1 cellular context compared by ENCODE assay signal in the genomic region with DNA sequence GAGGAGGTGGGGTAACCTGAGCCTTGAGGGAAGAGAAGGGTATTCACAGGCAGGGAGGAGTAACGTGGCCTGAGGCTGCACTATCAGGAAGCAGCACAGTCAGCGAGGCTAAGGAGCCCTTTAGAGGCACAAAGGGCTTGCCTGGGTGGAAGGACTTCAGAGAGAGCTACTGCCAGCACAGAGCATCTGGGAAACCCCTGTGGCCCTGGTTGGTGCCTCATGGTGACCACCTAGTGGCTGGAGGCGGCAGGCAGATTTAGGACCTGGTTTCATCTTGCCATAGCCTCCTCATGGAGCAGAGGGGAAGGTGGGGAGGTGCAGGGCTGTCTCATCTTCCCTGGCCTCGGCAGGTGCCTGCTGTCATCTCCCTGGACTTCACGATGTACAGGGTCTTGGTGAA.
TF ChIP-seq lines count a peak whose summit lies in the region.

No MANE protein-coding gene starts in this region.

TF ChIP-seq in HepG2, 621 proteins besides CTCF, POLR2A, EP300 and RAD21 (continued from another document):
- TF ChIP-seq ZMYM4 (CRISPR knock-in tag; IDR thresholded peaks at IDR 0.05), result no peak
- TF ChIP-seq ZNF251 (CRISPR knock-in tag; IDR thresholded peaks at IDR 0.05), result no peak
- TF ChIP-seq YY1 (IDR thresholded peaks at IDR 0.05; ENCODE audit: insufficient read depth, insufficient replicate concordance, low read depth, low read length), result no peak
- TF ChIP-seq ADNP (CRISPR knock-in tag; IDR thresholded peaks at IDR 0.05), result no peak
- TF ChIP-seq STAG1 (CRISPR knock-in tag; IDR thresholded peaks at IDR 0.05), result peak; percentile 60
- TF ChIP-seq MTF2 (CRISPR knock-in tag; IDR thresholded peaks at IDR 0.05; ENCODE audit: borderline replicate concordance), result no peak
- no peak for TF ChIP-seq SCMH1 (CRISPR knock-in tag; IDR thresholded peaks at IDR 0.05; ENCODE audit: borderline replicate concordance)
